ENCODE assay signal across 15 cellular contexts in genomic region chr2:6994569-6994968, GRCh38.
"Had no signal": no experiment of that assay in that cellular context is flagged by ENCODE, and none has a peak within 500 bp of the region (broad histone marks: within the 10 kb centered on the region; RNA-seq: fewer than 3 reads in every experiment).

No MANE protein-coding gene starts in this region.

- H3K36me3 ChIP-seq: uterus had no signal

- H3K27me3 ChIP-seq: uterus had no signal

- H3K4me3 Mint-ChIP-seq: activated B cell treated with CpG ODN at 0.5 μM for 24 hours; activated CD4-positive, alpha-beta T cell treated with anti-CD3 and anti-CD28 coated beads, Interleukin-2, amount 10 ng/mL, durations not matched to agents 7 days and 5 days; activated naive CD4-positive, alpha-beta T cell treated with anti-CD3 and anti-CD28 coated beads for 36 hours; activated T-helper 17 cell treated with anti-CD3 and anti-CD28 coated beads, Interleukin-2, amount 50 U/mL, for 72 hours; brain had no signal

- H3K9me3 Mint-ChIP-seq: activated CD4-positive, alpha-beta T cell treated with anti-CD3 and anti-CD28 coated beads, Interleukin-2, amount 10 ng/mL, durations not matched to agents 7 days and 5 days; activated naive CD4-positive, alpha-beta T cell treated with anti-CD3 and anti-CD28 coated beads for 36 hours; activated T-helper 17 cell treated with anti-CD3 and anti-CD28 coated beads, Interleukin-2, amount 50 U/mL, for 72 hours had no signal

- H3K4me1 ChIP-seq: uterus had no signal

- ATAC-seq: activated T-helper 17 cell treated with anti-CD3 and anti-CD28 coated beads, Interleukin-2, amount 50 U/mL, for 72 hours; stimulated activated naive CD8-positive, alpha-beta T cell treated with anti-CD3 and anti-CD28 coated beads, Interleukin-15, Interleukin-2, amounts not matched to agents 100 U/mL and 50 U/mL, for 24 hours had no signal

- DNase-seq: activated B cell treated with CpG ODN at 0.5 μM for 24 hours; activated CD4-positive, alpha-beta T cell treated with anti-CD3 and anti-CD28 coated beads, Interleukin-2, amount 10 ng/mL, durations not matched to agents 7 days and 5 days; activated CD8-positive, alpha-beta memory T cell treated with anti-CD3 and anti-CD28 coated beads for 24 hours; activated naive CD4-positive, alpha-beta T cell treated with anti-CD3 and anti-CD28 coated beads for 36 hours; cerebellar nuclear complex; dermis blood vessel endothelial cell; mesendoderm; occipital lobe; stimulated activated CD4-positive, alpha-beta T cell treated with anti-CD3 and anti-CD28 coated beads, Interleukin-4, amount 100 ng/mL, for 1 hour; stimulated activated CD8-positive, alpha-beta memory T cell treated with anti-CD3 and anti-CD28 coated beads, Interleukin-4, amount 100 ng/mL, for 48 hours; stimulated activated naive CD8-positive, alpha-beta T cell treated with anti-CD3 and anti-CD28 coated beads, Interleukin-15, Interleukin-2, amounts not matched to agents 100 U/mL and 50 U/mL, for 24 hours; T-helper 2 cell; uterus had no signal

- H3K27ac Mint-ChIP-seq: activated B cell treated with CpG ODN at 0.5 μM for 24 hours; activated CD4-positive, alpha-beta T cell treated with anti-CD3 and anti-CD28 coated beads, Interleukin-2, amount 10 ng/mL, durations not matched to agents 7 days and 5 days; activated naive CD4-positive, alpha-beta T cell treated with anti-CD3 and anti-CD28 coated beads for 36 hours; activated T-helper 17 cell treated with anti-CD3 and anti-CD28 coated beads, Interleukin-2, amount 50 U/mL, for 72 hours had no signal

- H3K4me3 ChIP-seq: uterus had no signal

- H3K27me3 Mint-ChIP-seq: activated CD4-positive, alpha-beta T cell treated with anti-CD3 and anti-CD28 coated beads, Interleukin-2, amount 10 ng/mL, durations not matched to agents 7 days and 5 days; activated T-helper 17 cell treated with anti-CD3 and anti-CD28 coated beads, Interleukin-2, amount 50 U/mL, for 72 hours; brain had no signal

- H3K9me3 ChIP-seq: uterus had no signal
